Comparison of ENCODE assay signal across 17 cellular contexts in the genomic region with DNA sequence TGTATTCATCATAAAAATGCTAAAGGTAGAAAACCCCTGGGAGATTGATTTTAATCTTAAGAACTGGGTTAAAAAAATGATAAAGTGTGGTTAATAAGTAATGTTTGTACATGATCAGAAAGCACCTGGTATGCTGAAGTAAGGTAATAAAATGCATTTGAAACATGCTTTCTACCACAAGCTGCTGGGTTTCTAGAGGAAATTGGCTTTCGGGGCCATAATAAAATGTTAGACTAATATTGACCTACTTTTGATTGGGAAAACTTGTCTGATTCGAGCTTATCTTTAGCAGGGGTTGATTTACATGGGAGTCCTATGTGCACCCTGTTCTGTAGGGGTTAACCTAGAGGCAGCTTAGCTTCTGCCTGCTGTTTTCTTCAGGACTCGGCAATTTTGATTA.
"Had no signal": no experiment of that assay in that cellular context is flagged by ENCODE, and none has a peak within 500 bp of the region (broad histone marks: within the 10 kb centered on the region; RNA-seq: fewer than 3 reads in every experiment).

No MANE protein-coding gene starts in this region.

- ATAC-seq: heart right ventricle, left ventricle myocardium superior had no signal

- H3K27ac ChIP-seq: coronary artery, heart right ventricle, right atrium auricular region, sigmoid colon, skin epidermis, stomach, thoracic aorta, transverse colon had no signal

- DNase-seq: effector CD4-positive, alpha-beta T cell; heart right ventricle; left ventricle myocardium superior; mesenchymal stem cell; midbrain; naive B cell; nephron progenitor cell; sigmoid colon; stimulated activated CD4-positive, alpha-beta T cell treated with anti-CD3 and anti-CD28 coated beads, Interleukin-12 subunit alpha, Interleukin-12 subunit beta, amount 100 ng/mL, for 4 hours; stimulated activated naive CD4-positive, alpha-beta T cell; stomach; substantia nigra had no signal
